ENCODE assay signal across 11 cellular contexts in the genomic region with DNA sequence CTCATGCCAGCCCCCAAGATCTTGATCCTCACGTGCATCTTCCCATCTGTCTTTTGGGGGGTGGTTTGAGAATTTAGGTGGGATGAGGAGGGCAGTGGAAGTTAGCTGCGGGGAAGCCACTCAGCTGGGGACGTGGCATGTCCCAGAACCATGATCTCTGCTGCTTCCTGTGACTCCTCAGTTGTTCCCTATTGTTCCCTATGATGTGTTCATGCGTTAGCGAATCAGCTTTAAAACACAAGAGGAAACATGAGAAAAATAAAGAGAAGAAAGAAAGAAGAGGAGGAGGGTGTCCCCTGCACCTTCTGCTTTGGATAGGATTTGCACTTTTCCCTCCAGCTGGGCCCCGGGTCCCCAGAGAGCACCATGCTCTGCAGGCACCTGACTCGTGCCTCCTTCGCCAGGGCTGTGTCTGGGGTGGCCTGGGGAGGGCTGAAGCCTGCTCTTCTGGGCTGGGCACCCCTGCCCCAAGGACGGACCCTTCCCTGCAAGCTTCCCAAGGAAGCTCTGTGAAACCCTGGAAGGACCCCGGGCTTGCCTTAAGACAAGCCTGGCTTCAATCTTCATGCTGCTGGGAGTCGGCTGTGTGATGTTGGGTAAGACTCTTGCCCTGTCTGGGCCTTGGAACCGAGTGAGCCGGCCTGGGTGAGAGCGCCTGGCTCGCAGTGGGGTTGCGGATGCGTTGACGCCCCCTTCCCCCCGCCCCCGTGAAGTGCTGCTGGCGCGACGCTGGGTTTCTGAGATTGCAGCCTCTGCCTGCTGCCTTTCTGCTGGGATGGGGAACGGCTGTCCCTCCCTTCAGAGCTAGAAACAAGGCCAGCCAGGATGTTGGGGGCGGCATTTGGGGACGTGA.
DNase-seq lines count a peak whose midpoint lies in the region; ATAC-seq and TF ChIP-seq lines count a peak whose summit lies in the region.
"Had no signal": no experiment of that assay in that cellular context is flagged by ENCODE, and none has a peak within 500 bp of the region (broad histone marks: within the 10 kb centered on the region; RNA-seq: fewer than 3 reads in every experiment).

No MANE protein-coding gene starts in this region.

- H3K4me3 ChIP-seq in AG04449 (ENCODE audit: low read depth, low read length) (peak overlapping the region; percentile 43), HEK293 (ENCODE audit: low read depth, low read length) (no peak overlapping the region), brain microvascular endothelial cell (ENCODE audit: low read depth, low read length) (peak overlapping the region; percentile 12), muscle layer of colon (ENCODE audit: low read depth in 1 of 2, low read length in 2 of 2) (peak overlapping the region in 1 of 2 donors; percentile 30)

- in situ Hi-C loops in brain microvascular endothelial cell (cut with HindIII; ENCODE audit: low pct_ligation_motif_present, low sequenced_read_pairs): no loop called here

- H3K36me3 ChIP-seq in HEK293 (ENCODE audit: control insufficient read depth in 2 of 2, insufficient read depth in 1 of 2, low read length in 2 of 2) (peaks cover 0 to 41% of the 10 kb centered on the region in 2 experiments; a peak in 1 of 3 replicates), brain microvascular endothelial cell (replicated peaks) (peaks cover 2% of the 10 kb centered on the region), muscle layer of colon (ENCODE audit: insufficient read depth, low read length) (no peaks in the 10 kb centered on the region)

- no peak for ATAC-seq in HG03139 (IDR thresholded peaks at IDR 0.05; ENCODE audit: unreplicated experiment)

- CTCF ChIA-PET in AG04449 (lab: Yijun Ruan, JAX): interaction anchor here (1.0 to 2.6 kb wide), 7 partner anchors 9 to 441 kb away, joined by 3 to 9 read pairs (median 4); no protein-coding TSS in a partner anchor
- CTCF ChIA-PET in HEK293 (lab: Yijun Ruan, JAX): interaction anchor here (0.5 to 1.3 kb wide), 4 partner anchors 19 to 79 kb away, joined by 3 to 8 read pairs (median 3); no protein-coding TSS in a partner anchor

- H3K4me1 ChIP-seq in HEK293 (ENCODE audit: control insufficient read depth, insufficient read depth, low read length) (peaks cover 9% of the 10 kb centered on the region), muscle layer of colon (ENCODE audit: insufficient read depth, low read length) (peaks cover 60% of the 10 kb centered on the region)

- H3K27ac ChIP-seq in HEK293 (ENCODE audit: extremely low read depth, low read depth, low read length): no peak overlapping the region
- peak overlapping the region; percentile 78 for H3K27ac ChIP-seq in brain microvascular endothelial cell
- peak overlapping the region; percentile 44 for H3K27ac ChIP-seq in muscle layer of colon (ENCODE audit: low read depth, low read length)
- H3K27ac ChIP-seq in substantia nigra (ENCODE audit: low read depth, low read length, poor library complexity, severe bottlenecking): no peak overlapping the region

- no peaks in the 10 kb centered on the region for H3K27me3 ChIP-seq in brain microvascular endothelial cell (replicated peaks)
- no peaks in the 10 kb centered on the region for H3K27me3 ChIP-seq in muscle layer of colon (ENCODE audit: control insufficient read depth in 1 of 2, insufficient read depth in 2 of 2, low read length in 2 of 2)

- no peaks in the 10 kb centered on the region for H3K9me3 ChIP-seq in HEK293 (ENCODE audit: control insufficient read depth, insufficient read depth, low read depth, low read length)
- no peaks in the 10 kb centered on the region for H3K9me3 ChIP-seq in muscle layer of colon (ENCODE audit: low read length)

- POLR2A ChIA-PET in AG04449 (lab: Yijun Ruan, JAX) (interaction anchor here (1.0 to 2.6 kb wide), 6 partner anchors 13 to 56 kb away, joined by 4 to 6 read pairs (median 4); no protein-coding TSS in a partner anchor), HEK293 (lab: Yijun Ruan, JAX) (no interaction called here)

- H3K9ac ChIP-seq in muscle layer of colon (ENCODE audit: low read length): no peak overlapping the region

- DNase-seq in AG04449 (ENCODE audit: low read depth, low spot score): no peak
- no peak for DNase-seq in brain microvascular endothelial cell
- DNase-seq in substantia nigra (lab: John Stamatoyannopoulos, UW): no peak
- no peak for DNase-seq in NK-92 (lab: John Stamatoyannopoulos, UW; ENCODE audit: unreplicated experiment)
- no peak for DNase-seq in activated effector memory CD4-positive, alpha-beta T cell treated with anti-CD3 and anti-CD28 coated beads, Interleukin-2, amount 50 U/mL, for 16 hours
- DNase-seq: activated naive CD8-positive, alpha-beta T cell treated with anti-CD3 and anti-CD28 coated beads, Interleukin-2, amount 10 ng/mL, durations not matched to agents 7 days and 5 days; MM.1S; NCI-H345 had no signal

- TF ChIP-seq CTCF in AG04449 (IDR thresholded peaks at IDR 0.05; ENCODE audit: insufficient read depth, low read length, missing control alignments): no peak
- TF ChIP-seq CTCF in HEK293 (tag by site-specific recombination; IDR thresholded peaks at IDR 0.05): no peak
- TF ChIP-seq CTCF in brain microvascular endothelial cell (IDR thresholded peaks at IDR 0.05; ENCODE audit: low read depth, low read length, missing control alignments): no peak

TF ChIP-seq in HEK293, 187 proteins besides CTCF, POLR2A, EP300 and RAD21:
- TF ChIP-seq ZNF292 (tag by site-specific recombination; IDR thresholded peaks at IDR 0.05; ENCODE audit: borderline replicate concordance, low read depth) (no peak), ZNF768 (tag by site-specific recombination; IDR thresholded peaks at IDR 0.05) (peak; percentile 52; the same call in 1 of the 2 replicates)

Comparison
In these comparisons a context has a peak if more than half of its experiments do, and no peak if none do; other contexts are left out.
1. H3K27ac ChIP-seq: peak in brain microvascular endothelial cell (single experiment) and muscle layer of colon (single experiment); none in HEK293 (single experiment) and substantia nigra (single experiment).